25 cellular contexts compared by ENCODE assay signal in genomic region chr9:114057161-114057560, GRCh38. TPM values are rescaled to one million over a fixed set of nuclear protein-coding genes. Genes with fewer than 3 reads are reported as not detected.
"Had no signal": no experiment of that assay in that cellular context is flagged by ENCODE, and none has a peak within 500 bp of the region (broad histone marks: within the 10 kb centered on the region; RNA-seq: fewer than 3 reads in every experiment).

No MANE protein-coding gene starts in this region.

- H3K4me3 Mint-ChIP-seq: activated naive CD8-positive, alpha-beta T cell; activated T-helper 1 cell treated with anti-CD3 and anti-CD28 coated beads, Interleukin-12 subunit alpha, Interleukin-12 subunit beta, Interleukin-2, Interleukin-4 antibody, amounts not matched to agents 30 ng/mL and 10 ng/mL and 1 ng/mL, durations not matched to agents 14 hours and 24 hours and 36 hours; effector memory CD8-positive, alpha-beta T cell; neural progenitor cell had no signal

- H3K27ac Mint-ChIP-seq: activated naive CD8-positive, alpha-beta T cell; activated T-helper 1 cell treated with anti-CD3 and anti-CD28 coated beads, Interleukin-12 subunit alpha, Interleukin-12 subunit beta, Interleukin-2, Interleukin-4 antibody, amounts not matched to agents 30 ng/mL and 10 ng/mL and 1 ng/mL, durations not matched to agents 14 hours and 24 hours and 36 hours; effector memory CD8-positive, alpha-beta T cell; neural progenitor cell had no signal

- H3K36me3 ChIP-seq: left ventricle myocardium inferior, neural progenitor cell, ovary, sigmoid colon, uterus, WERI-Rb-1 had no signal

- H3K27me3 ChIP-seq: hepatocyte, neural progenitor cell, ovary, sigmoid colon, tibial nerve, uterus had no signal

- H2AFZ ChIP-seq: hepatocyte, neural progenitor cell had no signal

- H3K9me3 Mint-ChIP-seq: activated T-helper 1 cell treated with anti-CD3 and anti-CD28 coated beads, Interleukin-12 subunit alpha, Interleukin-12 subunit beta, Interleukin-2, Interleukin-4 antibody, amounts not matched to agents 30 ng/mL and 10 ng/mL and 1 ng/mL, durations not matched to agents 14 hours and 24 hours and 36 hours; effector memory CD8-positive, alpha-beta T cell; neural progenitor cell had no signal

- H3K79me2 ChIP-seq: hepatocyte had no signal

- H3K4me1 ChIP-seq: neural progenitor cell, sigmoid colon, uterus had no signal

- H3K27ac ChIP-seq: epithelial cell of prostate, hepatocyte, left ventricle myocardium inferior, neural progenitor cell, ovary, sigmoid colon, tibial nerve, uterus, WERI-Rb-1 had no signal

- H3K36me3 Mint-ChIP-seq: activated naive CD8-positive, alpha-beta T cell had no signal

- H3K4me2 ChIP-seq: hepatocyte, neural progenitor cell had no signal

- H3K4me3 ChIP-seq: hepatocyte, left ventricle myocardium inferior, neural progenitor cell, ovary, sigmoid colon, tibial nerve, uterus had no signal

- H3K9ac ChIP-seq: neural progenitor cell had no signal

- H3K9me3 ChIP-seq: left ventricle myocardium inferior, ovary, sigmoid colon, tibial nerve, uterus had no signal

- ATAC-seq: effector memory CD8-positive, alpha-beta T cell had no signal

- DNase-seq: activated CD4-positive, alpha-beta T cell treated with anti-CD3 and anti-CD28 coated beads, Interleukin-2, amount 50 U/mL, for 4 hours; activated T-cell treated with anti-CD3 and anti-CD28 coated beads for 4 hours; amniotic stem cell; effector memory CD8-positive, alpha-beta T cell; foreskin fibroblast; left ventricle myocardium inferior; mammary epithelial cell; sigmoid colon; stimulated activated CD4-positive, alpha-beta T cell treated with anti-CD3 and anti-CD28 coated beads, Interleukin-4, amount 100 ng/mL, for 4 hours; stimulated activated naive CD4-positive, alpha-beta T cell treated with Interleukin-2 at 50 U/mL for 16 hours; T-helper 2 cell; uterus; WERI-Rb-1 had no signal

RNA-seq across cellular contexts. Expression of gene AMBP, which starts 20.9 kb away (rescaled TPM):
- total RNA-seq: activated CD8-positive, alpha-beta memory T cell treated with anti-CD3 and anti-CD28 coated beads for 36 hours; activated T-helper 1 cell treated with anti-CD3 and anti-CD28 coated beads, Interleukin-12 subunit alpha, Interleukin-12 subunit beta, Interleukin-2, Interleukin-4 antibody, amounts not matched to agents 30 ng/mL and 10 ng/mL and 1 ng/mL, durations not matched to agents 14 hours and 24 hours and 36 hours; dermis microvascular lymphatic vessel endothelial cell; glomerular endothelial cell; left ventricle myocardium inferior; mammary epithelial cell; sigmoid colon; subcutaneous adipose tissue; tibial nerve had no signal
- polyA plus RNA-seq: mammary epithelial cell had no signal

RNA-seq across cellular contexts. Expression of gene KIF12, which starts 41.9 kb away (rescaled TPM):
- total RNA-seq: activated CD8-positive, alpha-beta memory T cell treated with anti-CD3 and anti-CD28 coated beads for 36 hours; activated T-helper 1 cell treated with anti-CD3 and anti-CD28 coated beads, Interleukin-12 subunit alpha, Interleukin-12 subunit beta, Interleukin-2, Interleukin-4 antibody, amounts not matched to agents 30 ng/mL and 10 ng/mL and 1 ng/mL, durations not matched to agents 14 hours and 24 hours and 36 hours; dermis microvascular lymphatic vessel endothelial cell; left ventricle myocardium inferior; myocyte; subcutaneous adipose tissue; tibial nerve had no signal
